16 cellular contexts compared by ENCODE assay signal in the genomic region with DNA sequence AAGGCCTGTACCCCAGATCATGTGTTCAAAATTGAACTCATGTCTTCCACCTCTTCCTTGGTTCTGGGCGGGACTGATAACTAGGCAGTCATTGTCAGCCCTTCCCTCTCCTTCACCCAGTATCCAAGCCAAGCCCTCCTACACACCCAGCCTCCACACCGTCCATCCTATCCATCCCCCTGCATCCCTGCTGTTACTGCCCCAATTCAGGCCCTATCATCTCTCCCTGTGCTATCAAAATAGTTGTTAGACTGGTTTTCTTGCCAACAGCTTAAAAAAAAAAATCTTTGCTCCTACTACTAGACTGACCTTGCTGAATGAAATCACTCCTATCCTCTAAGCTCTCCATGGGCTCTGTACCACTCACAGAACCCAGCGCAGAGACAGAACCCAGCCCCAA. TPM values are rescaled to one million over a fixed set of nuclear protein-coding genes. Genes with fewer than 3 reads are reported as not detected.
"Had no signal": no experiment of that assay in that cellular context is flagged by ENCODE, and none has a peak within 500 bp of the region (broad histone marks: within the 10 kb centered on the region; RNA-seq: fewer than 3 reads in every experiment).

No MANE protein-coding gene starts in this region.

- H3K4me1 ChIP-seq: esophagus muscularis mucosa had no signal

- H3K27ac ChIP-seq: cardiac muscle cell, esophagus muscularis mucosa, spleen, upper lobe of right lung had no signal

- H3K36me3 ChIP-seq: cardiac muscle cell, esophagus muscularis mucosa, spleen, upper lobe of right lung had no signal

- H3K9me3 ChIP-seq: esophagus muscularis mucosa, spleen, upper lobe of right lung had no signal

- H3K4me3 ChIP-seq: cardiac muscle cell, esophagus muscularis mucosa, spleen, upper lobe of right lung had no signal

- H3K27me3 ChIP-seq: cardiac muscle cell, esophagus muscularis mucosa, spleen, upper lobe of right lung had no signal

- DNase-seq: activated CD4-positive, alpha-beta T cell treated with anti-CD3 and anti-CD28 coated beads for 48 hours; activated CD8-positive, alpha-beta T cell treated with anti-CD3 and anti-CD28 coated beads for 36 hours; activated effector memory CD4-positive, alpha-beta T cell treated with Interleukin-2 at 50 U/mL for 16 hours; activated naive CD4-positive, alpha-beta T cell treated with anti-CD3 and anti-CD28 coated beads, Interleukin-2, amount 50 U/mL, for 16 hours; activated T-cell treated with anti-CD3 and anti-CD28 coated beads, Interleukin-2, amount 50 U/mL, for 4 hours; endodermal cell; hippocampal formation; kidney glomerular epithelial cell; nephron progenitor cell; spleen; upper lobe of right lung had no signal

- FAIRE-seq: astrocyte had no signal

- ATAC-seq: activated CD8-positive, alpha-beta T cell treated with anti-CD3 and anti-CD28 coated beads for 36 hours; activated T-cell treated with anti-CD3 and anti-CD28 coated beads, Interleukin-2, amount 50 U/mL, for 4 hours; sciatic nerve; upper lobe of right lung had no signal

RNA-seq across cellular contexts. Expression of a gene that starts 32.8 kb away (rescaled TPM):
- total RNA-seq: osteoblast had no signal
- polyA plus RNA-seq: cardiac muscle cell had no signal
